In genomic region chr6:4018194-4019111, GRCh38 we compare ENCODE assay signal across 8 cellular contexts.
DNase-seq lines count a peak whose midpoint lies in the region; ATAC-seq, FAIRE-seq and TF ChIP-seq lines count a peak whose summit lies in the region.

No MANE protein-coding gene starts in this region.

- TF ChIP-seq POLR2A in GM12891 (IDR thresholded peaks at IDR 0.05; ENCODE audit: low read depth, low read length) (peak; percentile 74), transverse colon (IDR thresholded peaks at IDR 0.05) (peak; percentile 91)

- peak overlapping the region; percentile 96 for H4K8ac ChIP-seq in trophoblast cell (ENCODE audit: low read depth, low read length)

- H3K27me3 ChIP-seq in adipocyte (replicated peaks; ENCODE audit: control insufficient read depth, insufficient read depth, low read length), result no peaks in the 10 kb centered on the region
- H3K27me3 ChIP-seq in trophoblast cell (ENCODE audit: insufficient read depth, low read length), result no peaks in the 10 kb centered on the region
- no peaks in the 10 kb centered on the region for H3K27me3 ChIP-seq in transverse colon

- H3K18ac ChIP-seq in trophoblast cell (ENCODE audit: low read length), result peak overlapping the region; percentile 93

- H3K36me3 ChIP-seq in adipocyte (ENCODE audit: control insufficient read depth, insufficient read depth, low read length, severe bottlenecking), result peaks cover 4% of the 10 kb centered on the region
- H3K36me3 ChIP-seq in trophoblast cell (ENCODE audit: control insufficient read depth in 1 of 2, insufficient read depth in 2 of 2, low read length in 2 of 2), result peaks cover 1 to 2% of the 10 kb centered on the region in 2 experiments
- H3K36me3 ChIP-seq in transverse colon, result no peaks in the 10 kb centered on the region

- H3K9ac ChIP-seq in adipocyte (ENCODE audit: low read length) (peak overlapping the region; percentile 97), trophoblast cell (ENCODE audit: low read length) (peak overlapping the region; percentile 61)

- no peak overlapping the region for H2BK12ac ChIP-seq in trophoblast cell (ENCODE audit: low read length)

- peak overlapping the region; percentile 72 for H3K4me2 ChIP-seq in trophoblast cell (ENCODE audit: low read length)

- H3K79me1 ChIP-seq in trophoblast cell (ENCODE audit: low read length), result peaks cover 20% of the 10 kb centered on the region

- peak overlapping the region; percentile 95 for H2BK5ac ChIP-seq in trophoblast cell (ENCODE audit: low read depth, low read length, poor library complexity)

- peak overlapping the region; percentile 86 for H4K12ac ChIP-seq in trophoblast cell (ENCODE audit: low read depth, low read length)

- TF ChIP-seq EP300 in transverse colon (IDR thresholded peaks at IDR 0.05; ENCODE audit: low read depth), result no peak

- in situ Hi-C loops in transverse colon (cut with MboI; ENCODE audit: low pct_ligation_motif_present in 1 of 4, low pct_unique_long_range_greater_than_20kb in 1 of 4, low sequenced_read_pairs in 3 of 4), result no loop called here

- intact Hi-C loops in cardiac septum (cut with DNase I) (no loop called here), transverse colon (cut with DNase I; ENCODE audit: low total_unique reads) (no loop called here)

- no peak overlapping the region for H3K23ac ChIP-seq in trophoblast cell (ENCODE audit: low read length)

- peak overlapping the region; percentile 71 for H3K4ac ChIP-seq in trophoblast cell (ENCODE audit: low read depth, low read length)

- H3K4me3 ChIP-seq in adipocyte (ENCODE audit: low read length) (peak overlapping the region; percentile 95), trophoblast cell (ENCODE audit: low read depth, low read length) (peak overlapping the region; percentile 79), transverse colon (peak overlapping the region; percentile 47 to 93 (median 76))

- H3K27ac ChIP-seq in trophoblast cell (ENCODE audit: low read depth, low read length) (peak overlapping the region; percentile 99), transverse colon (peak overlapping the region; percentile 95 to 100 (median 99))

- peak; percentile 58 for ATAC-seq in HG02840 (IDR thresholded peaks at IDR 0.05; ENCODE audit: low FRiP score, unreplicated experiment)

- H3K79me2 ChIP-seq in trophoblast cell (ENCODE audit: control insufficient read depth, insufficient read depth, low read length, poor library complexity), result peaks cover 13% of the 10 kb centered on the region

- H4K91ac ChIP-seq in trophoblast cell (ENCODE audit: low read depth, low read length), result peak overlapping the region; percentile 90

- peak overlapping the region; percentile 62 for H2BK120ac ChIP-seq in trophoblast cell (ENCODE audit: insufficient read depth, low read length, poor library complexity)

- peak; percentile 29 to 72 (median 37) for TF ChIP-seq CTCF in transverse colon (IDR thresholded peaks at IDR 0.05)

- H3K4me1 ChIP-seq in adipocyte (ENCODE audit: control insufficient read depth, insufficient read depth, low read length) (peaks cover 33% of the 10 kb centered on the region), trophoblast cell (ENCODE audit: control insufficient read depth in 1 of 2, insufficient read depth in 2 of 2, low read length in 2 of 2) (peaks cover 0 to 5% of the 10 kb centered on the region in 2 experiments), transverse colon (peaks cover 29 to 55% (median 32%) of the 10 kb centered on the region in 4 donors)

- peak overlapping the region; percentile 87 for H2AFZ ChIP-seq in trophoblast cell (ENCODE audit: insufficient read depth, low read length, poor library complexity)

- FAIRE-seq in GM12891 (lab: Jason Lieb, UNC), result peak; percentile 97

- no CpG with 5 or more reads among the region's 69 CpGs for WGBS in trophoblast cell (ENCODE audit: extremely low coverage, insufficient coverage, insufficient read length)
- WGBS in transverse colon (ENCODE audit: low coverage in 1 of 2), 2 donors, result 0 to 1% methylated on average over 5 to 59 of the region's 69 CpGs

- peak; percentile 71 for DNase-seq in GM12891 (ENCODE audit: insufficient read length, low spot score)
- peak; percentile 77 for DNase-seq in NCI-H1417 treated with DMSO at 0.1 percent for 48 hours (lab: John Stamatoyannopoulos, UW)
- peak; percentile 96 to 98 for DNase-seq in SW 1271 (lab: John Stamatoyannopoulos, UW)
- peak; percentile 98 for DNase-seq in adipocyte (ENCODE audit: low read depth)
- peak; percentile 98 for DNase-seq in cardiac septum (ENCODE audit: low spot score)
- DNase-seq in trophoblast cell, result peak; percentile 97 to 100
- peak; percentile 96 for DNase-seq in transverse colon

- H3K14ac ChIP-seq in trophoblast cell (ENCODE audit: low read length), result peak overlapping the region; percentile 98

- H2AK5ac ChIP-seq in trophoblast cell (ENCODE audit: low read length), result peak overlapping the region; percentile 92

- H3K9me3 ChIP-seq in adipocyte (ENCODE audit: control insufficient read depth, low read length) (no peaks in the 10 kb centered on the region), trophoblast cell (ENCODE audit: insufficient read depth, low read depth, low read length) (no peaks in the 10 kb centered on the region), transverse colon (no peaks in the 10 kb centered on the region)

TF ChIP-seq in GM12891, 5 proteins besides CTCF, POLR2A, EP300 and RAD21:
- TF ChIP-seq PAX5 (IDR thresholded peaks at IDR 0.05; ENCODE audit: insufficient read depth, low read length, severe bottlenecking), result no peak
- peak; percentile 85 for TF ChIP-seq POLR2AphosphoS5 (IDR thresholded peaks at IDR 0.05; ENCODE audit: low read depth, low read length)
- TF ChIP-seq TAF1 (IDR thresholded peaks at IDR 0.05; ENCODE audit: low read depth, low read length), result peak; percentile 22; the same call in 1 of the 2 replicates
- TF ChIP-seq SPI1 (IDR thresholded peaks at IDR 0.05; ENCODE audit: low read depth, low read length), result no peak
- no peak for TF ChIP-seq POU2F2 (IDR thresholded peaks at IDR 0.05; ENCODE audit: low read depth, low read length)

Comparison
In these comparisons a context has a peak if more than half of its experiments do, and no peak if none do; other contexts are left out.
1. Peak in every context shown above with its lines: DNase-seq, ATAC-seq, H3K4me3 ChIP-seq and H3K27ac ChIP-seq.